Comparison of ENCODE assay signal across 10 cellular contexts in the genomic region with DNA sequence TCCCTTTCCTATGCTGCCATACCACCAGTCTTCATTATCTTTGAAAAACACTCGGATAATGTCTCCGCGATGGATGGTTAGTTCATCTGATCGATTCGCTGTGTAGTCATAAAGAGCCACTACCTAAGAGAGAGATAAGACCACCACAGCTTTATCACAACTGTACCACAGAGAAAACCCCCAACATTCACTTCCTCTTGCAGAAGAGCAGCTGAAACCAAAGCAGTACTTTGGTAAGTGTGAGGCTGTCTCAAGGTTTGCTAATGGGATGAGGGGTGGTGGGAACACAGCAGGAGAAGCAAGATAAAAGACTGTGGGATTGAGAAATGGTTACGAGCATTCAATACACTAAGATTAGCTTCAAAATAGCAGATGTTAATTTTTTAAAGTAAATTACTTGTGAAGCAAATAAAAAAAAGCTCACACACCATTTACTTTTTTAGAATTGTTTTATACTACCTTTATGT.
A peak's percentile ranks its signal among the peaks of the same experiment; 100 is the strongest.
DNase-seq lines count a peak whose midpoint lies in the region; ATAC-seq and TF ChIP-seq lines count a peak whose summit lies in the region.
"Had no signal": no experiment of that assay in that cellular context is flagged by ENCODE, and none has a peak within 500 bp of the region (broad histone marks: within the 10 kb centered on the region; RNA-seq: fewer than 3 reads in every experiment).

No MANE protein-coding gene starts in this region.

- no peaks in the 10 kb centered on the region for H3K79me2 ChIP-seq in PC-3 (ENCODE audit: low read length)
- H3K79me2 ChIP-seq: parathyroid adenoma had no signal

- POLR2A ChIA-PET in activated CD8-positive, alpha-beta T cell treated with anti-CD3 and anti-CD28 coated beads, Interleukin-2, amount 10 ng/mL, durations not matched to agents 7 days and 5 days (lab: Charles Lee), result interaction anchor here (0.6 kb wide), 1 partner anchor 183 kb away, joined by 3 read pairs; no protein-coding TSS in a partner anchor
- POLR2A ChIA-PET in PC-3 (lab: Charles Lee; ENCODE audit: unreplicated experiment), result no interaction called here

- H3K4me2 ChIP-seq in PC-3 (ENCODE audit: low read length), result no peak overlapping the region

- H4K20me1 ChIP-seq in PC-3 (ENCODE audit: low read length), result no peaks in the 10 kb centered on the region

- H3F3A ChIP-seq in PC-3 (ENCODE audit: low read length, unreplicated experiment), result no peaks in the 10 kb centered on the region

- H3K27me3 Mint-ChIP-seq in activated CD8-positive, alpha-beta T cell treated with anti-CD3 and anti-CD28 coated beads, Interleukin-2, amount 10 ng/mL, durations not matched to agents 7 days and 5 days (ENCODE audit: low read depth), result no peaks in the 10 kb centered on the region

- no peak overlapping the region for H2AFZ ChIP-seq in PC-3 (ENCODE audit: low read length)
- H2AFZ ChIP-seq: parathyroid adenoma had no signal

- no peaks in the 10 kb centered on the region for H3K36me3 ChIP-seq in PC-3 (ENCODE audit: low read depth, low read length)

- H3K4me1 Mint-ChIP-seq in activated CD8-positive, alpha-beta T cell treated with anti-CD3 and anti-CD28 coated beads, Interleukin-2, amount 10 ng/mL, durations not matched to agents 7 days and 5 days (ENCODE audit: low read depth), result peaks cover 28% of the 10 kb centered on the region

- TF ChIP-seq CTCF in PC-3 (conservative IDR thresholded peaks at IDR 0.05; ENCODE audit: low read depth, low read length), result no peak

- peak overlapping the region; percentile 32 for H3K27ac Mint-ChIP-seq in activated CD8-positive, alpha-beta T cell treated with anti-CD3 and anti-CD28 coated beads, Interleukin-2, amount 10 ng/mL, durations not matched to agents 7 days and 5 days

- H3K4me1 ChIP-seq in PC-3 (ENCODE audit: insufficient read depth, low read length), result no peaks in the 10 kb centered on the region

- H3K9me3 Mint-ChIP-seq in activated CD8-positive, alpha-beta T cell treated with anti-CD3 and anti-CD28 coated beads, Interleukin-2, amount 10 ng/mL, durations not matched to agents 7 days and 5 days (ENCODE audit: insufficient read depth), result no peaks in the 10 kb centered on the region

- no TSS peak for BruUV-seq in PC-3 (replicated peaks; lab: Mats Ljungman, UMichigan)

- peak; percentile 95 for ATAC-seq in GM21381 (IDR thresholded peaks at IDR 0.05; ENCODE audit: unreplicated experiment)
- ATAC-seq in HG03439 (IDR thresholded peaks at IDR 0.05; ENCODE audit: unreplicated experiment), result peak; percentile 90
- peak; percentile 79 for ATAC-seq in activated CD8-positive, alpha-beta T cell treated with anti-CD3 and anti-CD28 coated beads, Interleukin-2, amount 10 ng/mL, durations not matched to agents 7 days and 5 days
- ATAC-seq in PC-3, result no peak

- H3K9ac ChIP-seq in PC-3 (ENCODE audit: low read length), result no peak overlapping the region
- H3K9ac ChIP-seq: parathyroid adenoma had no signal

- no peaks in the 10 kb centered on the region for H3K9me2 ChIP-seq in PC-3 (replicated peaks; ENCODE audit: low read length)

- intact Hi-C loops in PC-3 (cut with micrococcal nuclease), result no loop called here

- no peaks in the 10 kb centered on the region for H3K36me3 Mint-ChIP-seq in activated CD8-positive, alpha-beta T cell treated with anti-CD3 and anti-CD28 coated beads, Interleukin-2, amount 10 ng/mL, durations not matched to agents 7 days and 5 days (ENCODE audit: low read depth)

- H3K27me3 ChIP-seq in PC-3 (ENCODE audit: low read length), result no peaks in the 10 kb centered on the region

- peak overlapping the region; percentile 6 for H3K4me3 Mint-ChIP-seq in activated CD8-positive, alpha-beta T cell treated with anti-CD3 and anti-CD28 coated beads, Interleukin-2, amount 10 ng/mL, durations not matched to agents 7 days and 5 days

- H3K27ac ChIP-seq in PC-3 (ENCODE audit: low read length), result no peak overlapping the region
- H3K27ac ChIP-seq: parathyroid adenoma had no signal

- DNase-seq in Daoy (ENCODE audit: low read depth) (peak; percentile 4), GM19240 (ENCODE audit: insufficient read length, low spot score) (no peak), PC-3 (no peak), NCI-H345 treated with DMSO at 0.1 percent for 48 hours (lab: John Stamatoyannopoulos, UW; ENCODE audit: unreplicated experiment) (no peak)
- DNase-seq in activated CD8-positive, alpha-beta T cell treated with anti-CD3 and anti-CD28 coated beads, Interleukin-2, amount 10 ng/mL, durations not matched to agents 7 days and 5 days, result peak; percentile 40
- DNase-seq in stimulated activated CD4-positive, alpha-beta T cell treated with anti-CD3 and anti-CD28 coated beads, Interleukin-4, amount 100 ng/mL, for 24 hours, result no peak
- DNase-seq: DMS 273 treated with DMSO at 0.1 percent for 48 hours had no signal

- no peak overlapping the region for H3K4me3 ChIP-seq in PC-3 (ENCODE audit: low read length)

- CTCF ChIA-PET in activated CD8-positive, alpha-beta T cell treated with anti-CD3 and anti-CD28 coated beads, Interleukin-2, amount 10 ng/mL, durations not matched to agents 7 days and 5 days (lab: Charles Lee), result interaction anchor here (0.6 to 2.0 kb wide), 5 partner anchors 59 to 106 kb away, joined by 3 to 6 read pairs (median 3); no protein-coding TSS in a partner anchor
- CTCF ChIA-PET in PC-3 (lab: Charles Lee), result no interaction called here

- H3K9me3 ChIP-seq in PC-3 (ENCODE audit: low read length), result no peaks in the 10 kb centered on the region

Comparison
In these comparisons a context has a peak if more than half of its experiments do, and no peak if none do; other contexts are left out.
1. DNase-seq: peak in Daoy (single experiment) and activated CD8-positive, alpha-beta T cell treated with anti-CD3 and anti-CD28 coated beads, Interleukin-2, amount 10 ng/mL, durations not matched to agents 7 days and 5 days (single experiment); none in GM19240 (single experiment), stimulated activated CD4-positive, alpha-beta T cell treated with anti-CD3 and anti-CD28 coated beads, Interleukin-4, amount 100 ng/mL, for 24 hours (single experiment), PC-3 (single experiment) and NCI-H345 treated with DMSO at 0.1 percent for 48 hours (single experiment).